ENCODE assay signal across 16 cellular contexts in genomic region chr2:147688252-147688651, GRCh38.
"Had no signal": no experiment of that assay in that cellular context is flagged by ENCODE, and none has a peak within 500 bp of the region (broad histone marks: within the 10 kb centered on the region; RNA-seq: fewer than 3 reads in every experiment).

No MANE protein-coding gene starts in this region.

- ATAC-seq: activated CD4-positive, CD25-positive, alpha-beta regulatory T cell treated with anti-CD3 and anti-CD28 coated beads, Interleukin-2, amount 50 U/mL, for 24 hours; gastroesophageal sphincter; lower lobe of right lung; mucosa of descending colon; natural killer cell; sciatic nerve had no signal

- H3K9me3 ChIP-seq: gastroesophageal sphincter, lower lobe of right lung, mucosa of descending colon, thoracic aorta had no signal

- H3K27me3 Mint-ChIP-seq: activated naive CD4-positive, alpha-beta T cell treated with anti-CD3 and anti-CD28 coated beads, Interleukin-2, amount 50 U/mL, for 24 hours had no signal

- H3K27me3 ChIP-seq: brain microvascular endothelial cell, gastroesophageal sphincter had no signal

- H3K36me3 Mint-ChIP-seq: activated naive CD4-positive, alpha-beta T cell treated with anti-CD3 and anti-CD28 coated beads, Interleukin-2, amount 50 U/mL, for 24 hours; natural killer cell had no signal

- H3K36me3 ChIP-seq: brain microvascular endothelial cell, gastroesophageal sphincter, lower lobe of right lung, thoracic aorta had no signal

- DNase-seq: amniotic stem cell; brain microvascular endothelial cell; dorsolateral prefrontal cortex; kidney glomerular epithelial cell; lower lobe of right lung; mucosa of descending colon; natural killer cell; stimulated activated CD4-positive, alpha-beta T cell treated with anti-CD3 and anti-CD28 coated beads, Interleukin-12 subunit alpha, Interleukin-12 subunit beta, amount 100 ng/mL, for 4 hours; stimulated activated CD4-positive, alpha-beta T cell treated with anti-CD3 and anti-CD28 coated beads, Interleukin-2, amount 100 ng/mL, for 48 hours had no signal

- H3K9me3 Mint-ChIP-seq: activated naive CD4-positive, alpha-beta T cell treated with anti-CD3 and anti-CD28 coated beads, Interleukin-2, amount 50 U/mL, for 24 hours; natural killer cell; stimulated activated naive CD8-positive, alpha-beta T cell treated with anti-CD3 and anti-CD28 coated beads, Interleukin-15, Interleukin-2, amounts not matched to agents 100 ng/mL and 50 ng/mL, for 24 hours had no signal

- H3K4me1 Mint-ChIP-seq: activated naive CD4-positive, alpha-beta T cell treated with anti-CD3 and anti-CD28 coated beads, Interleukin-2, amount 50 U/mL, for 24 hours; natural killer cell had no signal

- H3K27ac Mint-ChIP-seq: activated naive CD4-positive, alpha-beta T cell treated with anti-CD3 and anti-CD28 coated beads, Interleukin-2, amount 50 U/mL, for 24 hours; natural killer cell; progenitor cell of endocrine pancreas; stimulated activated naive CD8-positive, alpha-beta T cell treated with anti-CD3 and anti-CD28 coated beads, Interleukin-15, Interleukin-2, amounts not matched to agents 100 ng/mL and 50 ng/mL, for 24 hours had no signal

- H3K4me1 ChIP-seq: gastroesophageal sphincter, lower lobe of right lung had no signal

- H3K4me3 Mint-ChIP-seq: activated naive CD4-positive, alpha-beta T cell treated with anti-CD3 and anti-CD28 coated beads, Interleukin-2, amount 50 U/mL, for 24 hours; natural killer cell; stimulated activated naive CD8-positive, alpha-beta T cell treated with anti-CD3 and anti-CD28 coated beads, Interleukin-15, Interleukin-2, amounts not matched to agents 100 ng/mL and 50 ng/mL, for 24 hours had no signal

- H3K27ac ChIP-seq: brain microvascular endothelial cell, dorsolateral prefrontal cortex, gastroesophageal sphincter, lower lobe of right lung, thoracic aorta had no signal

- H3K4me3 ChIP-seq: dorsolateral prefrontal cortex, gastroesophageal sphincter, lower lobe of right lung, mucosa of descending colon, thoracic aorta had no signal
